23 cellular contexts compared by ENCODE assay signal in the genomic region with DNA sequence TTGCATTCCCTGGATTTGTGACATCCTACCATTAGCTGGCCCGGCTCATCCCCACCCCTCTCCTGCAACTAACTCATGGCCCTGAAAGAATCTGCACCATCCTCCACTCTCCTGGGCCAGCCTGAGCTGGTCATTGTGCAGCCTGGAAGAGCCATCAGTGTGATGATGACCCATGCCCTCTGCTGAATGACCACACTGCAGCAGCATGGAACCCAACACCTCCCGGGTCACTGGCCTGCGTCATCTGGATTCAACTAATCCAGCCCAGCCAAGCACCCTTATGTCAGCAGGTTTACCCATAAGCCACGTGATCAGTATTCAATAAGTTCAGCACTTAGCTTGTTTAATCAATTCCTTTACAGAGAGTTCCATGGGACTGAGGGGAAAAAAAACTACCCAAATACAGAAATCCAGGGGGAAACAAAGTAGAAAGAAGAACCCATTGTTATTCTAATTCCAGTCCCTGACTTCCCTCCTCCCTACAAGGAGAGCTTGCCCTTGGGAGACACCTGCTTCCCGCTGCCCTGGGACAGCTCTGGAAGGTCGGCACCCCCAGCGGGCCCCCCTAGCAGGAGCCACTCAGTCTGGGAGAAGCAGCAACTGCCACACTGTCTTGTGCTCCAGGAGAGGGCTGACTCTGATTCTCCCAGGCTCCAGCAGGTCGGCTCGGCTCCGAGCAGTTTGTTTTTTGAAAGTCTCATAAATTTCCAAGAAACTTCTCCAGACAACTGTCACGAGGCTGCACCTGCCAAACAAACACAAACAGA.
"Had no signal": no experiment of that assay in that cellular context is flagged by ENCODE, and none has a peak within 500 bp of the region (broad histone marks: within the 10 kb centered on the region; RNA-seq: fewer than 3 reads in every experiment).

No MANE protein-coding gene starts in this region.

- H3K4me3 ChIP-seq: colonic mucosa, gastrocnemius medialis, heart left ventricle, tibial nerve had no signal

- H3K9me3 Mint-ChIP-seq: activated naive CD4-positive, alpha-beta T cell treated with anti-CD3 and anti-CD28 coated beads for 36 hours; activated T-cell treated with anti-CD3 and anti-CD28 coated beads, Interleukin-2, amount 50 U/mL, for 24 hours; activated T-helper 2 cell treated with anti-CD3 and anti-CD28 coated beads, Interferon-gamma antibody, Interleukin-2, Interleukin-4, amounts not matched to agents 10 μg/mL and 5 μg/mL and 100 μg/mL, durations not matched to agents 14 hours and 24 hours and 36 hours; central memory CD8-positive, alpha-beta T cell; natural killer cell had no signal

- DNase-seq: activated CD4-positive, alpha-beta T cell treated with anti-CD3 and anti-CD28 coated beads for 48 hours; activated CD4-positive, CD25-positive, alpha-beta regulatory T cell; activated CD8-positive, alpha-beta T cell treated with anti-CD3 and anti-CD28 coated beads, Interleukin-2, amount 10 ng/mL, durations not matched to agents 7 days and 5 days; activated naive CD4-positive, alpha-beta T cell treated with anti-CD3 and anti-CD28 coated beads for 36 hours; activated T-cell treated with anti-CD3 and anti-CD28 coated beads, Interleukin-2, amount 50 U/mL, for 24 hours; brain microvascular endothelial cell; colonic mucosa; erythroblast; gastrocnemius medialis; heart left ventricle; immature natural killer cell; kidney glomerular epithelial cell; mesendoderm; natural killer cell; occipital lobe; posterior cingulate gyrus; retina; stimulated activated naive CD8-positive, alpha-beta T cell treated with anti-CD3 and anti-CD28 coated beads, Interleukin-15, Interleukin-2, amounts not matched to agents 100 U/mL and 50 U/mL, for 24 hours; substantia nigra; T-cell had no signal

- H3K36me3 Mint-ChIP-seq: natural killer cell, T-cell had no signal

- H3K36me3 ChIP-seq: brain microvascular endothelial cell, colonic mucosa, gastrocnemius medialis, heart left ventricle, tibial nerve had no signal

- H3K4me1 ChIP-seq: colonic mucosa had no signal

- ATAC-seq: activated CD8-positive, alpha-beta T cell treated with anti-CD3 and anti-CD28 coated beads, Interleukin-2, amount 10 ng/mL, durations not matched to agents 7 days and 5 days; gastrocnemius medialis; heart left ventricle; natural killer cell; stimulated activated naive CD8-positive, alpha-beta T cell treated with anti-CD3 and anti-CD28 coated beads, Interleukin-15, Interleukin-2, amounts not matched to agents 100 U/mL and 50 U/mL, for 24 hours; T-cell had no signal

- H3K27me3 ChIP-seq: colonic mucosa, gastrocnemius medialis, tibial nerve had no signal

- H3K9me3 ChIP-seq: colonic mucosa had no signal

- H3K27ac ChIP-seq: brain microvascular endothelial cell, colonic mucosa, gastrocnemius medialis, heart left ventricle, tibial nerve had no signal

- H3K27ac Mint-ChIP-seq: activated CD8-positive, alpha-beta T cell treated with anti-CD3 and anti-CD28 coated beads, Interleukin-2, amount 10 ng/mL, durations not matched to agents 7 days and 5 days; activated naive CD4-positive, alpha-beta T cell treated with anti-CD3 and anti-CD28 coated beads for 36 hours; activated T-cell treated with anti-CD3 and anti-CD28 coated beads, Interleukin-2, amount 50 U/mL, for 24 hours; activated T-helper 2 cell treated with anti-CD3 and anti-CD28 coated beads, Interferon-gamma antibody, Interleukin-2, Interleukin-4, amounts not matched to agents 10 μg/mL and 5 μg/mL and 100 μg/mL, durations not matched to agents 14 hours and 24 hours and 36 hours; natural killer cell; T-cell had no signal

- H3K4me1 Mint-ChIP-seq: central memory CD8-positive, alpha-beta T cell; natural killer cell; T-cell had no signal

- H3K4me3 Mint-ChIP-seq: activated CD8-positive, alpha-beta T cell treated with anti-CD3 and anti-CD28 coated beads, Interleukin-2, amount 10 ng/mL, durations not matched to agents 7 days and 5 days; activated naive CD4-positive, alpha-beta T cell treated with anti-CD3 and anti-CD28 coated beads for 36 hours; activated T-cell treated with anti-CD3 and anti-CD28 coated beads, Interleukin-2, amount 50 U/mL, for 24 hours; central memory CD8-positive, alpha-beta T cell; immature natural killer cell; natural killer cell; T-cell had no signal
